35 cellular contexts compared by ENCODE assay signal in genomic region chr6:67916389-67916788, GRCh38.
DNase-seq lines count a peak whose midpoint lies in the region; ATAC-seq and TF ChIP-seq lines count a peak whose summit lies in the region.
"Had no signal": no experiment of that assay in that cellular context is flagged by ENCODE, and none has a peak within 500 bp of the region (broad histone marks: within the 10 kb centered on the region; RNA-seq: fewer than 3 reads in every experiment).

No MANE protein-coding gene starts in this region.

- H3K27me3 Mint-ChIP-seq in HFFc6 (ENCODE audit: insufficient read depth), result no peaks in the 10 kb centered on the region; the same call in 1 of the 2 replicates
- H3K27me3 Mint-ChIP-seq: activated CD4-positive, alpha-beta T cell treated with anti-CD3 and anti-CD28 coated beads for 36 hours; activated CD8-positive, alpha-beta T cell treated with anti-CD3 and anti-CD28 coated beads for 36 hours; activated naive CD4-positive, alpha-beta T cell treated with anti-CD3 and anti-CD28 coated beads, Interleukin-2, amount 10 ng/mL, durations not matched to agents 7 days and 5 days; effector memory CD8-positive, alpha-beta T cell; naive B cell; stimulated activated memory B cell treated with anti-CD40 and anti-IgM and Interleukin-4, amounts not matched to agents 10 μg/mL and 1 μg/mL and 100 μg/mL, for 72 hours had no signal

- no peaks in the 10 kb centered on the region for H3K36me3 ChIP-seq in tibial nerve
- H3K36me3 ChIP-seq: heart right ventricle, prostate gland, sigmoid colon, upper lobe of left lung had no signal

- no peaks in the 10 kb centered on the region for H3K27me3 ChIP-seq in tibial nerve
- H3K27me3 ChIP-seq: heart right ventricle, sigmoid colon, upper lobe of left lung had no signal

- no peak overlapping the region for H3K27ac ChIP-seq in tibial nerve
- H3K27ac ChIP-seq: GM23248, heart right ventricle, prostate gland, sigmoid colon, upper lobe of left lung had no signal

- TF ChIP-seq EP300 in tibial nerve (IDR thresholded peaks at IDR 0.05), result no peak

- no peak for TF ChIP-seq POLR2A in tibial nerve (IDR thresholded peaks at IDR 0.05)

- H3K4me1 ChIP-seq in tibial nerve, result no peaks in the 10 kb centered on the region
- H3K4me1 ChIP-seq: heart right ventricle, prostate gland, sigmoid colon, upper lobe of left lung had no signal

- no peak for ATAC-seq in GM21576 (IDR thresholded peaks at IDR 0.05; ENCODE audit: unreplicated experiment)
- ATAC-seq: activated CD4-positive, alpha-beta T cell treated with anti-CD3 and anti-CD28 coated beads for 36 hours; activated CD8-positive, alpha-beta T cell treated with anti-CD3 and anti-CD28 coated beads for 36 hours; effector memory CD8-positive, alpha-beta T cell; heart right ventricle; left ventricle myocardium superior; Panc1; stimulated activated memory B cell treated with anti-CD40 and anti-IgM and Interleukin-4, amounts not matched to agents 10 μg/mL and 1 μg/mL and 100 μg/mL, for 72 hours had no signal

- H3K4me1 Mint-ChIP-seq in HFFc6 (ENCODE audit: low read depth), result no peaks in the 10 kb centered on the region; the same call in 1 of the 2 replicates
- H3K4me1 Mint-ChIP-seq: activated CD4-positive, alpha-beta T cell treated with anti-CD3 and anti-CD28 coated beads for 36 hours; activated naive CD4-positive, alpha-beta T cell treated with anti-CD3 and anti-CD28 coated beads, Interleukin-2, amount 10 ng/mL, durations not matched to agents 7 days and 5 days; naive B cell; stimulated activated memory B cell treated with anti-CD40 and anti-IgM and Interleukin-4, amounts not matched to agents 10 μg/mL and 1 μg/mL and 100 μg/mL, for 72 hours had no signal

- peak overlapping the region; percentile 49; the same call in 1 of the 2 replicates for H3K4me3 Mint-ChIP-seq in HFFc6
- H3K4me3 Mint-ChIP-seq: activated CD4-positive, alpha-beta T cell treated with anti-CD3 and anti-CD28 coated beads for 36 hours; activated CD8-positive, alpha-beta T cell treated with anti-CD3 and anti-CD28 coated beads for 36 hours; activated naive CD4-positive, alpha-beta T cell treated with anti-CD3 and anti-CD28 coated beads, Interleukin-2, amount 10 ng/mL, durations not matched to agents 7 days and 5 days; effector memory CD8-positive, alpha-beta T cell; naive B cell; stimulated activated memory B cell treated with anti-CD40 and anti-IgM and Interleukin-4, amounts not matched to agents 10 μg/mL and 1 μg/mL and 100 μg/mL, for 72 hours had no signal

- 68 to 78% methylated on average over 2 of the region's 2 CpGs for WGBS in tibial nerve, 2 donors

- DNase-seq in HFFc6, result no peak
- DNase-seq in amniotic epithelial cell (ENCODE audit: low read depth), result peak; percentile 98
- DNase-seq in fibroblast of pulmonary artery (ENCODE audit: low read depth), result peak; percentile 93
- peak; percentile 7 for DNase-seq in skeletal muscle cell (ENCODE audit: low read depth)
- DNase-seq in SIG-M5 treated with dmso at 0.1 percent for 504 hours (lab: John Stamatoyannopoulos, UW; ENCODE audit: unreplicated experiment), result no peak
- DNase-seq in tibial nerve (ENCODE audit: low spot score in 2 of 2), result no peak
- DNase-seq: activated CD4-positive, alpha-beta T cell treated with anti-CD3 and anti-CD28 coated beads for 36 hours; activated CD8-positive, alpha-beta memory T cell treated with anti-CD3 and anti-CD28 coated beads, Interleukin-2, amount 50 U/mL, for 48 hours; activated CD8-positive, alpha-beta T cell treated with anti-CD3 and anti-CD28 coated beads for 36 hours; activated naive CD4-positive, alpha-beta T cell treated with anti-CD3 and anti-CD28 coated beads, Interleukin-2, amount 10 ng/mL, durations not matched to agents 7 days and 5 days; amygdala; cortex of kidney; DMS79 treated with DMSO at 0.1 percent for 48 hours; effector memory CD8-positive, alpha-beta T cell; GDM1; GM23248; heart right ventricle; KBM-7; kidney; left ventricle myocardium superior; MM.1S; naive B cell; NCI-H2029; NCI-H526 treated with DMSO at 0.1 percent for 48 hours; Right ventricle myocardium superior; sigmoid colon; stimulated activated CD4-positive, alpha-beta T cell treated with anti-CD3 and anti-CD28 coated beads, Interleukin-15, amount 100 ng/mL, for 24 hours; substantia nigra; SW 1271; T-helper 9 cell; upper lobe of left lung had no signal

- TF ChIP-seq CTCF in HFFc6 (IDR thresholded peaks at IDR 0.05), result no peak
- TF ChIP-seq CTCF in fibroblast of pulmonary artery (IDR thresholded peaks at IDR 0.05; ENCODE audit: low read length, missing control alignments), result no peak
- TF ChIP-seq CTCF in tibial nerve (IDR thresholded peaks at IDR 0.05), result no peak

- H3K9me3 ChIP-seq in tibial nerve, result peaks cover 0 to 5% (median 2%) of the 10 kb centered on the region in 4 donors
- H3K9me3 ChIP-seq: prostate gland, sigmoid colon, upper lobe of left lung had no signal

- H3K36me3 Mint-ChIP-seq in HFFc6 (ENCODE audit: low read depth), result no peaks in the 10 kb centered on the region
- H3K36me3 Mint-ChIP-seq: activated naive CD4-positive, alpha-beta T cell treated with anti-CD3 and anti-CD28 coated beads, Interleukin-2, amount 10 ng/mL, durations not matched to agents 7 days and 5 days; naive B cell; stimulated activated memory B cell treated with anti-CD40 and anti-IgM and Interleukin-4, amounts not matched to agents 10 μg/mL and 1 μg/mL and 100 μg/mL, for 72 hours had no signal

- no peak overlapping the region for H3K4me3 ChIP-seq in fibroblast of pulmonary artery (replicated peaks; ENCODE audit: low read depth, low read length)
- no peak overlapping the region for H3K4me3 ChIP-seq in skeletal muscle cell (ENCODE audit: low read depth, low read length)
- H3K4me3 ChIP-seq in tibial nerve, result no peak overlapping the region
- H3K4me3 ChIP-seq: GM23248, heart right ventricle, prostate gland, sigmoid colon, upper lobe of left lung had no signal

- H3K9me3 Mint-ChIP-seq in HFFc6, result peaks cover 23% of the 10 kb centered on the region

- no peak overlapping the region for H3K27ac Mint-ChIP-seq in HFFc6
- H3K27ac Mint-ChIP-seq: activated CD4-positive, alpha-beta T cell treated with anti-CD3 and anti-CD28 coated beads for 36 hours; activated CD8-positive, alpha-beta T cell treated with anti-CD3 and anti-CD28 coated beads for 36 hours; activated naive CD4-positive, alpha-beta T cell treated with anti-CD3 and anti-CD28 coated beads, Interleukin-2, amount 10 ng/mL, durations not matched to agents 7 days and 5 days; effector memory CD8-positive, alpha-beta T cell; naive B cell; stimulated activated memory B cell treated with anti-CD40 and anti-IgM and Interleukin-4, amounts not matched to agents 10 μg/mL and 1 μg/mL and 100 μg/mL, for 72 hours had no signal

Comparison
In these comparisons a context has a peak if more than half of its experiments do, and no peak if none do; other contexts are left out.
1. DNase-seq: peak in amniotic epithelial cell (single experiment), fibroblast of pulmonary artery (single experiment) and skeletal muscle cell (single experiment); none in HFFc6 (single experiment), SIG-M5 treated with dmso at 0.1 percent for 504 hours (single experiment) and tibial nerve (0 of 2).